ENCODE assay signal across 29 cellular contexts in the genomic region with DNA sequence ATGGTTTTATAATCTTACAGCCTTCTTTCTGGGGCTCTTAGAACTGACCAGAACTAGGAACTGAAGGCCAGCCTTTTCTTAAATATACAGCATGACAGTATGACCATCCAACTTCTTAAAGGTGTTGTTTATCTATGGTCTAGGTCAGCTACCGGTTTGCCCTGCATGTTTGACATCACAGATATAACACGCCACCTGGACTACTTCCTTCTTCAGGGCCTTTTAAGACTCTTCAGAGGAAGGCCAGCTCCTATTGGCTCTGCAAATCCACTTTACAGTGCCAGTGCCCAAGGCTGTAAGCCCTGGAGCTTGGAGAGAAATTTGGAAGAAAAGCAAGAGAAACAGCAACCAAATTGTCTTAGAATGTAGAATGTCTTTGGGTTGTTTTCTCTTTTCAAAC.
"Had no signal": no experiment of that assay in that cellular context is flagged by ENCODE, and none has a peak within 500 bp of the region (broad histone marks: within the 10 kb centered on the region; RNA-seq: fewer than 3 reads in every experiment).

No MANE protein-coding gene starts in this region.

- H3K4me3 ChIP-seq: hepatocyte, sigmoid colon, smooth muscle cell, testis had no signal

- H3K9me3 Mint-ChIP-seq: activated CD4-positive, alpha-beta memory T cell treated with anti-CD3 and anti-CD28 coated beads for 36 hours; activated naive CD8-positive, alpha-beta T cell treated with anti-CD3 and anti-CD28 coated beads, Interleukin-2, amount 50 U/mL, for 24 hours; dendritic cell treated with granulocyte-macrophage colony-stimulating factor and Interleukin-4, amounts not matched to agents 40 ng/mL and 50 ng/mL, for 4 days; memory B cell; naive B cell; neural crest cell had no signal

- H3K9me3 ChIP-seq: sigmoid colon, testis had no signal

- H3K4me3 Mint-ChIP-seq: activated CD4-positive, alpha-beta memory T cell treated with anti-CD3 and anti-CD28 coated beads for 36 hours; activated CD8-positive, alpha-beta memory T cell treated with anti-CD3 and anti-CD28 coated beads, Interleukin-2, amount 10 ng/mL, durations not matched to agents 7 days and 5 days; activated naive CD8-positive, alpha-beta T cell treated with anti-CD3 and anti-CD28 coated beads, Interleukin-2, amount 50 U/mL, for 24 hours; dendritic cell treated with granulocyte-macrophage colony-stimulating factor and Interleukin-4, amounts not matched to agents 40 ng/mL and 50 ng/mL, for 4 days; memory B cell; naive B cell; neural crest cell; T-helper 17 cell had no signal

- H3K4me1 Mint-ChIP-seq: activated naive CD8-positive, alpha-beta T cell treated with anti-CD3 and anti-CD28 coated beads, Interleukin-2, amount 50 U/mL, for 24 hours; memory B cell; T-helper 17 cell had no signal

- DNase-seq: activated CD4-positive, alpha-beta memory T cell treated with anti-CD3 and anti-CD28 coated beads for 36 hours; activated CD4-positive, alpha-beta T cell treated with anti-CD3 and anti-CD28 coated beads for 48 hours; activated CD4-positive, CD25-positive, alpha-beta regulatory T cell; activated CD8-positive, alpha-beta memory T cell treated with anti-CD3 and anti-CD28 coated beads, Interleukin-2, amount 10 ng/mL, durations not matched to agents 7 days and 5 days; activated gamma-delta T cell; activated naive CD4-positive, alpha-beta T cell treated with anti-CD3 and anti-CD28 coated beads, Interleukin-2, amount 50 U/mL, for 16 hours; activated naive CD8-positive, alpha-beta T cell treated with anti-CD3 and anti-CD28 coated beads, Interleukin-2, amount 50 U/mL, for 24 hours; activated T-cell treated with anti-CD3 and anti-CD28 coated beads for 4 hours; caudate nucleus; effector CD4-positive, alpha-beta T cell; glutamatergic neuron; kidney glomerular epithelial cell; naive B cell; retina; sigmoid colon; stimulated activated CD4-positive, alpha-beta T cell treated with anti-CD3 and anti-CD28 coated beads, Interleukin-15, amount 100 ng/mL, for 24 hours; stimulated activated CD4-positive, alpha-beta T cell treated with anti-CD3 and anti-CD28 coated beads, Interleukin-4, amount 100 ng/mL, for 1 hour; stimulated activated naive CD4-positive, alpha-beta T cell; SW 1271; T-helper 17 cell; testis; trophoblast cell had no signal

- ATAC-seq: activated CD8-positive, alpha-beta memory T cell treated with anti-CD3 and anti-CD28 coated beads, Interleukin-2, amount 10 ng/mL, durations not matched to agents 7 days and 5 days; activated naive CD8-positive, alpha-beta T cell treated with anti-CD3 and anti-CD28 coated beads, Interleukin-2, amount 50 U/mL, for 24 hours; T-helper 17 cell had no signal

- H3K4me1 ChIP-seq: testis had no signal

- H3K36me3 ChIP-seq: sigmoid colon had no signal

- H3K27me3 Mint-ChIP-seq: activated naive CD8-positive, alpha-beta T cell treated with anti-CD3 and anti-CD28 coated beads, Interleukin-2, amount 50 U/mL, for 24 hours; dendritic cell treated with granulocyte-macrophage colony-stimulating factor and Interleukin-4, amounts not matched to agents 40 ng/mL and 50 ng/mL, for 4 days; naive B cell; progenitor cell of endocrine pancreas had no signal

- H3K27ac Mint-ChIP-seq: activated CD4-positive, alpha-beta memory T cell treated with anti-CD3 and anti-CD28 coated beads for 36 hours; activated CD8-positive, alpha-beta memory T cell treated with anti-CD3 and anti-CD28 coated beads, Interleukin-2, amount 10 ng/mL, durations not matched to agents 7 days and 5 days; activated naive CD8-positive, alpha-beta T cell treated with anti-CD3 and anti-CD28 coated beads, Interleukin-2, amount 50 U/mL, for 24 hours; dendritic cell treated with granulocyte-macrophage colony-stimulating factor and Interleukin-4, amounts not matched to agents 40 ng/mL and 50 ng/mL, for 4 days; memory B cell; T-helper 17 cell had no signal

- H3K27ac ChIP-seq: hepatocyte, sigmoid colon, testis had no signal

- H3K27me3 ChIP-seq: hepatocyte, sigmoid colon, testis had no signal

- H3K36me3 Mint-ChIP-seq: activated CD4-positive, alpha-beta memory T cell treated with anti-CD3 and anti-CD28 coated beads for 36 hours; activated CD8-positive, alpha-beta memory T cell treated with anti-CD3 and anti-CD28 coated beads, Interleukin-2, amount 10 ng/mL, durations not matched to agents 7 days and 5 days; memory B cell had no signal

- FAIRE-seq: frontal cortex had no signal
